ENCODE assay signal across 1 cellular context in genomic region chr16:15682105-15682570, GRCh38.
TF ChIP-seq lines count a peak whose summit lies in the region.

No MANE protein-coding gene starts in this region.

TF ChIP-seq in HepG2, 621 proteins besides CTCF, POLR2A, EP300 and RAD21 (continued from another document and continues in another):
- TF ChIP-seq ZBTB33 (CRISPR knock-in tag; IDR thresholded peaks at IDR 0.05) (0 out of 2 replicates have a peak, but pooled peaks have one; percentile 31), ZFYVE20 (CRISPR knock-in tag; IDR thresholded peaks at IDR 0.05; ENCODE audit: borderline replicate concordance, low read depth) (no peak), RBM39 (IDR thresholded peaks at IDR 0.05; ENCODE audit: low read depth, low read length, poor library complexity, severe bottlenecking) (no peak), ZNF225 (CRISPR knock-in tag; IDR thresholded peaks at IDR 0.05) (no peak), ZNF260 (CRISPR knock-in tag; IDR thresholded peaks at IDR 0.05; ENCODE audit: borderline replicate concordance, low read depth) (no peak), NONO (IDR thresholded peaks at IDR 0.05) (no peak), NONO (CRISPR knock-in tag; conservative IDR thresholded peaks at IDR 0.05) (no peak), SKIL (CRISPR knock-in tag; IDR thresholded peaks at IDR 0.05; ENCODE audit: borderline replicate concordance) (no peak), PBX3 (CRISPR knock-in tag; IDR thresholded peaks at IDR 0.05; ENCODE audit: borderline replicate concordance) (no peak), ZNF639 (CRISPR knock-in tag; conservative IDR thresholded peaks at IDR 0.05) (no peak), ZNF235 (CRISPR knock-in tag; IDR thresholded peaks at IDR 0.05; ENCODE audit: borderline replicate concordance) (no peak), KDM5B (CRISPR knock-in tag; IDR thresholded peaks at IDR 0.05; ENCODE audit: borderline replicate concordance) (no peak), SPEN (CRISPR knock-in tag; IDR thresholded peaks at IDR 0.05; ENCODE audit: low read depth) (no peak), SOX5 (CRISPR knock-in tag; IDR thresholded peaks at IDR 0.05; ENCODE audit: borderline replicate concordance) (peak; percentile 30; the same call in 1 of the 2 replicates), DMTF1 (CRISPR knock-in tag; IDR thresholded peaks at IDR 0.05) (no peak), ZMAT3 (CRISPR knock-in tag; conservative IDR thresholded peaks at IDR 0.05) (no peak), IRF2 (CRISPR knock-in tag; IDR thresholded peaks at IDR 0.05) (peak; percentile 76; the same call in 1 of the 2 replicates), TFE3 (CRISPR knock-in tag; IDR thresholded peaks at IDR 0.05) (peak; percentile 97), CREB3 (CRISPR knock-in tag; IDR thresholded peaks at IDR 0.05) (no peak), U2AF1 (optimal IDR thresholded peaks at IDR 0.05; ENCODE audit: low read depth, low read length) (no peak), ZNF335 (CRISPR knock-in tag; IDR thresholded peaks at IDR 0.05) (no peak), BCLAF1 (IDR thresholded peaks at IDR 0.05) (no peak), ZNF318 (CRISPR knock-in tag; IDR thresholded peaks at IDR 0.05) (no peak), ZBTB21 (CRISPR knock-in tag; IDR thresholded peaks at IDR 0.05) (0 out of 2 replicates have a peak, but pooled peaks have one; percentile 12), SAP130 (CRISPR knock-in tag; IDR thresholded peaks at IDR 0.05; ENCODE audit: low read depth) (peak; percentile 79), ZNF180 (CRISPR knock-in tag; IDR thresholded peaks at IDR 0.05; ENCODE audit: borderline replicate concordance, low read depth) (no peak), KLF12 (CRISPR knock-in tag; IDR thresholded peaks at IDR 0.05; ENCODE audit: borderline replicate concordance) (no peak)
